13 cellular contexts compared by ENCODE assay signal in the genomic region with DNA sequence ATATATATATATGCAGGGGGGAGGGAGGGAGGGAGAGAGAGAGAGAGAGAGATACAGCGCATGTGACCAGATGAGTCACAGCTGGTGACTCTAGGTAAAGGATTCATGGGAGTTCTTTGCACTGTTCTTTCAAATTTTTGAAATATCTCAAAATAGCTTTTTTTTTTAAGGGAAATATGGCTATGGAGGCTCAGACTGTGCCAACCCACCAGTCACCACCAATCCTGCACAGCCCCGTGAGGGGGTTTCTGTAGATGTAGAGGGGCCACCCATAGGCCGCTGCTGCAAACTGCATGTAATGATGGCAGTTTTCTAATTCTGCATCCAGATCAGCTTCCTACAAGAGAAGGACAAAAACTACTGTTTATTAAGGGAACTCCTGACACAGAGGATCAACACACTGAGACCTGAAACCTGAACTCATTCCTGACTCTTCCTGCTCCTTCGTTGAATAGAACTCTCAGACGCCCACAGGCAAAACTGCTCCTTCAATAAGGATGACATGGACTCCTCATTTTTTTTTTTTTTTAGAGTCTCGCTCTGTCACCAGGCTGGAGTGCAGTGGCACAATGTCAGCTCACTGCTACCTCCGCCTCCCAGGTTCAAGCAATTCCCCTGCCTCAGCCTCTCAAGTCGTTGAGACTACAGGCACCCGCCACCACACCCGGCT. TPM values are rescaled to one million over a fixed set of nuclear protein-coding genes. Genes with fewer than 3 reads are reported as not detected.
DNase-seq lines count a peak whose midpoint lies in the region; ATAC-seq, FAIRE-seq and TF ChIP-seq lines count a peak whose summit lies in the region.
"Had no signal": no experiment of that assay in that cellular context is flagged by ENCODE, and none has a peak within 500 bp of the region (broad histone marks: within the 10 kb centered on the region; RNA-seq: fewer than 3 reads in every experiment).

No MANE protein-coding gene starts in this region.

- H4K20me1 ChIP-seq in PC-3 (ENCODE audit: low read length): no peaks in the 10 kb centered on the region

- no peak overlapping the region for H3K4me3 ChIP-seq in PC-3 (ENCODE audit: low read length)
- H3K4me3 ChIP-seq in epithelial cell of proximal tubule (ENCODE audit: low read depth, low read length): no peak overlapping the region
- H3K4me3 ChIP-seq: tibial nerve had no signal

- H3K27ac ChIP-seq in PC-3 (ENCODE audit: low read length): 0 out of 2 replicates have a peak overlapping the region, but pooled peaks have one; percentile 5
- H3K27ac ChIP-seq: tibial nerve had no signal

- CTCF ChIA-PET in PC-3 (lab: Charles Lee): interaction anchor here (0.6 kb wide), 2 partner anchors 13 to 78 kb away, joined by 4 to 6 read pairs; no protein-coding TSS in a partner anchor

- H3F3A ChIP-seq in PC-3 (ENCODE audit: low read length, unreplicated experiment): no peaks in the 10 kb centered on the region

- no peak overlapping the region for H3K9ac ChIP-seq in PC-3 (ENCODE audit: low read length)

- no peaks in the 10 kb centered on the region for H3K27me3 Mint-ChIP-seq in activated naive CD8-positive, alpha-beta T cell treated with anti-CD3 and anti-CD28 coated beads, Interleukin-2, amount 10 ng/mL, durations not matched to agents 7 days and 5 days
- H3K27me3 Mint-ChIP-seq in activated naive CD8-positive, alpha-beta T cell treated with anti-CD3 and anti-CD28 coated beads for 36 hours: no peaks in the 10 kb centered on the region

- POLR2A ChIA-PET in activated naive CD8-positive, alpha-beta T cell treated with anti-CD3 and anti-CD28 coated beads, Interleukin-2, amount 10 ng/mL, durations not matched to agents 7 days and 5 days (lab: Charles Lee): no interaction called here
- POLR2A ChIA-PET in PC-3 (lab: Charles Lee; ENCODE audit: unreplicated experiment): interaction anchor here (0.5 to 0.6 kb wide), 2 partner anchors 160 to 787 kb away, joined by 4 read pairs; no protein-coding TSS in a partner anchor

- H3K36me3 Mint-ChIP-seq in activated naive CD8-positive, alpha-beta T cell treated with anti-CD3 and anti-CD28 coated beads, Interleukin-2, amount 10 ng/mL, durations not matched to agents 7 days and 5 days: peaks cover 9% of the 10 kb centered on the region
- peaks cover 10% of the 10 kb centered on the region for H3K36me3 Mint-ChIP-seq in activated naive CD8-positive, alpha-beta T cell treated with anti-CD3 and anti-CD28 coated beads for 36 hours

- TF ChIP-seq CTCF in PC-3 (conservative IDR thresholded peaks at IDR 0.05; ENCODE audit: low read depth, low read length) (peak; percentile 28; the same call in 1 of the 2 replicates), epithelial cell of proximal tubule (conservative IDR thresholded peaks at IDR 0.05; ENCODE audit: low read depth, low read length) (peak; percentile 28)

- peaks cover 16% of the 10 kb centered on the region; the same call in 1 of the 2 replicates for H3K4me1 ChIP-seq in PC-3 (ENCODE audit: insufficient read depth, low read length)

- ATAC-seq in activated naive CD8-positive, alpha-beta T cell treated with anti-CD3 and anti-CD28 coated beads, Interleukin-2, amount 10 ng/mL, durations not matched to agents 7 days and 5 days (ENCODE audit: low read depth): peak; percentile 54
- peak; percentile 43 for ATAC-seq in PC-3

- H3K9me2 ChIP-seq in PC-3 (replicated peaks; ENCODE audit: low read length): no peaks in the 10 kb centered on the region

- no peaks in the 10 kb centered on the region for H3K9me3 ChIP-seq in PC-3 (ENCODE audit: low read length)
- H3K9me3 ChIP-seq: tibial nerve had no signal

- no peak overlapping the region for H3K4me3 Mint-ChIP-seq in activated naive CD8-positive, alpha-beta T cell treated with anti-CD3 and anti-CD28 coated beads, Interleukin-2, amount 10 ng/mL, durations not matched to agents 7 days and 5 days
- no peak overlapping the region for H3K4me3 Mint-ChIP-seq in activated naive CD8-positive, alpha-beta T cell treated with anti-CD3 and anti-CD28 coated beads for 36 hours
- H3K4me3 Mint-ChIP-seq: activated naive CD4-positive, alpha-beta T cell treated with anti-CD3 and anti-CD28 coated beads for 36 hours had no signal

- FAIRE-seq in frontal cortex (lab: Jason Lieb, UNC): no peak
- FAIRE-seq: islet of Langerhans had no signal

- no peak overlapping the region for H3K4me2 ChIP-seq in PC-3 (ENCODE audit: low read length)

- intact Hi-C loops in PC-3 (cut with micrococcal nuclease): no loop called here

- H3K36me3 ChIP-seq in PC-3 (ENCODE audit: low read depth, low read length): peaks cover 38% of the 10 kb centered on the region

- H3K9me3 Mint-ChIP-seq in activated naive CD8-positive, alpha-beta T cell treated with anti-CD3 and anti-CD28 coated beads, Interleukin-2, amount 10 ng/mL, durations not matched to agents 7 days and 5 days: no peaks in the 10 kb centered on the region
- no peaks in the 10 kb centered on the region for H3K9me3 Mint-ChIP-seq in activated naive CD8-positive, alpha-beta T cell treated with anti-CD3 and anti-CD28 coated beads for 36 hours
- H3K9me3 Mint-ChIP-seq: activated naive CD4-positive, alpha-beta T cell treated with anti-CD3 and anti-CD28 coated beads for 36 hours had no signal

- DNase-seq in activated naive CD8-positive, alpha-beta T cell treated with anti-CD3 and anti-CD28 coated beads, Interleukin-2, amount 10 ng/mL, durations not matched to agents 7 days and 5 days: no peak
- DNase-seq in activated naive CD8-positive, alpha-beta T cell treated with anti-CD3 and anti-CD28 coated beads for 36 hours: no peak
- DNase-seq in PC-3: no peak
- no peak for DNase-seq in epithelial cell of proximal tubule (ENCODE audit: low read depth)
- DNase-seq in superior temporal gyrus (ENCODE audit: extremely low spot score): peak; percentile 40
- no peak for DNase-seq in NCI-H2029 treated with DMSO at 0.1 percent for 48 hours (lab: John Stamatoyannopoulos, UW)
- DNase-seq in frontal cortex (ENCODE audit: low spot score in 2 of 2): no peak
- DNase-seq in NCI-H510A treated with DMSO at 0.1 percent for 48 hours (lab: John Stamatoyannopoulos, UW): no peak
- DNase-seq: activated naive CD4-positive, alpha-beta T cell treated with anti-CD3 and anti-CD28 coated beads for 36 hours; DMS79 treated with DMSO at 0.1 percent for 48 hours; stimulated activated CD4-positive, alpha-beta T cell treated with anti-CD3 and anti-CD28 coated beads, Interleukin-12 subunit alpha, Interleukin-12 subunit beta, amount 100 ng/mL, for 4 hours had no signal

- BruUV-seq in PC-3 (replicated peaks; lab: Mats Ljungman, UMichigan): no TSS peak

- no peaks in the 10 kb centered on the region for H3K27me3 ChIP-seq in PC-3 (ENCODE audit: low read length)
- H3K27me3 ChIP-seq: tibial nerve had no signal

- H2AFZ ChIP-seq in PC-3 (ENCODE audit: low read length): no peak overlapping the region

- peaks cover 29% of the 10 kb centered on the region for H3K79me2 ChIP-seq in PC-3 (ENCODE audit: low read length)

- H3K27ac Mint-ChIP-seq in activated naive CD8-positive, alpha-beta T cell treated with anti-CD3 and anti-CD28 coated beads, Interleukin-2, amount 10 ng/mL, durations not matched to agents 7 days and 5 days: no peak overlapping the region
- H3K27ac Mint-ChIP-seq in activated naive CD8-positive, alpha-beta T cell treated with anti-CD3 and anti-CD28 coated beads for 36 hours: no peak overlapping the region
- H3K27ac Mint-ChIP-seq: activated naive CD4-positive, alpha-beta T cell treated with anti-CD3 and anti-CD28 coated beads for 36 hours had no signal

- peaks cover under 1% of the 10 kb centered on the region for H3K4me1 Mint-ChIP-seq in activated naive CD8-positive, alpha-beta T cell treated with anti-CD3 and anti-CD28 coated beads, Interleukin-2, amount 10 ng/mL, durations not matched to agents 7 days and 5 days
- peaks cover 3% of the 10 kb centered on the region for H3K4me1 Mint-ChIP-seq in activated naive CD8-positive, alpha-beta T cell treated with anti-CD3 and anti-CD28 coated beads for 36 hours

RNA-seq across cellular contexts. Expression of gene DAGLB, which starts 17.3 kb away (rescaled TPM):
- total RNA-seq in activated naive CD8-positive, alpha-beta T cell treated with anti-CD3 and anti-CD28 coated beads, Interleukin-2, amount 10 ng/mL, durations not matched to agents 7 days and 5 days: 10 to 100 TPM; 32.3 to 37.2 TPM
- total RNA-seq in activated naive CD8-positive, alpha-beta T cell treated with anti-CD3 and anti-CD28 coated beads for 36 hours: 10 to 100 TPM; 15.7 to 17.1 TPM
- total RNA-seq in PC-3 (2014; rRNA removed): 23.4 and 34.5 TPM in 2 replicates
- total RNA-seq in epithelial cell of proximal tubule: 7.3 and 10.9 TPM in 2 replicates
- total RNA-seq in frontal cortex: 25.7 TPM

RNA-seq across cellular contexts. Expression of gene KDELR2, which starts 53.5 kb away (rescaled TPM):
- 10 to 100 TPM; 49.5 to 52.0 TPM for total RNA-seq in activated naive CD8-positive, alpha-beta T cell treated with anti-CD3 and anti-CD28 coated beads, Interleukin-2, amount 10 ng/mL, durations not matched to agents 7 days and 5 days
- 10 to 100 TPM; 63.0 to 67.3 TPM for total RNA-seq in activated naive CD8-positive, alpha-beta T cell treated with anti-CD3 and anti-CD28 coated beads for 36 hours
- 107 and 109 TPM in 2 replicates for total RNA-seq in PC-3 (2014; rRNA removed)
- 78.1 and 113 TPM in 2 replicates for total RNA-seq in epithelial cell of proximal tubule
- total RNA-seq in frontal cortex: 77.9 TPM

RNA-seq across cellular contexts. Expression of gene RAC1, which starts 56.1 kb away (rescaled TPM):
- total RNA-seq in activated naive CD8-positive, alpha-beta T cell treated with anti-CD3 and anti-CD28 coated beads, Interleukin-2, amount 10 ng/mL, durations not matched to agents 7 days and 5 days: 100 to 1,000 TPM; 144 to 149 TPM
- total RNA-seq in activated naive CD8-positive, alpha-beta T cell treated with anti-CD3 and anti-CD28 coated beads for 36 hours: 100 to 1,000 TPM; 203 TPM
- total RNA-seq in PC-3 (2014; rRNA removed) (89.7 and 138 TPM in 2 replicates), epithelial cell of proximal tubule (291 and 303 TPM in 2 replicates), frontal cortex (41.2 TPM)
